In genomic region chr1:10474613-10475507, GRCh38 we compare ENCODE assay signal across 1 cellular context.
A peak's percentile ranks its signal among the peaks of the same experiment; 100 is the strongest.
TF ChIP-seq lines count a peak whose summit lies in the region.

Gene PEX14, plus strand, starts transcription at chr1:10474950. Its CDS starts 17 bp downstream, at chr1:10474967.

TF ChIP-seq in K562, 482 proteins besides CTCF, POLR2A, EP300 and RAD21 (continued from another document and continues in another):
- TF ChIP-seq ZNF592 (IDR thresholded peaks at IDR 0.05) (peak; percentile 67), NFYB (IDR thresholded peaks at IDR 0.05; ENCODE audit: extremely low read depth, insufficient read length) (no peak), HLTF (IDR thresholded peaks at IDR 0.05) (peak; percentile 44; the same call in 1 of the 2 replicates), GABPB2 (CRISPR knock-in tag; conservative IDR thresholded peaks at IDR 0.05) (no peak), HDAC6 (IDR thresholded peaks at IDR 0.05; ENCODE audit: low read depth, low read length) (no peak), DPF2 (IDR thresholded peaks at IDR 0.05) (peak; percentile 75), CHD1 (IDR thresholded peaks at IDR 0.05; ENCODE audit: low read length) (no peak), MAZ (CRISPR knock-in tag; conservative IDR thresholded peaks at IDR 0.05 in 1 of 2, IDR thresholded peaks at IDR 0.05 in 1 of 2) (peak; percentile 95), DMBX1 (CRISPR knock-in tag; IDR thresholded peaks at IDR 0.05; ENCODE audit: borderline replicate concordance) (peak; percentile 86; the same call in 1 of the 2 replicates), VEZF1 (CRISPR knock-in tag; IDR thresholded peaks at IDR 0.05) (peak; percentile 95), ZNF830 (CRISPR knock-in tag; IDR thresholded peaks at IDR 0.05) (no peak), HMG20B (CRISPR knock-in tag; IDR thresholded peaks at IDR 0.05) (no peak), MGA (IDR thresholded peaks at IDR 0.05) (no peak), FUS (optimal IDR thresholded peaks at IDR 0.05; ENCODE audit: low read depth, low read length) (no peak), CUX1 (CRISPR knock-in tag; IDR thresholded peaks at IDR 0.05) (peak; percentile 25; the same call in 1 of the 2 replicates), JUND (IDR thresholded peaks at IDR 0.05; ENCODE audit: borderline replicate concordance, low read depth, low read length) (peak; percentile 70), JUND (tag; IDR thresholded peaks at IDR 0.05; ENCODE audit: borderline replicate concordance, low read depth, low read length) (peak; percentile 35; the same call in 1 of the 3 replicates), ZNF395 (CRISPR knock-in tag; IDR thresholded peaks at IDR 0.05) (no peak), SAP30 (IDR thresholded peaks at IDR 0.05; ENCODE audit: borderline replicate concordance, insufficient read depth, low read depth, low read length, poor library complexity, severe bottlenecking) (peak; percentile 41), ZNF609 (CRISPR knock-in tag; IDR thresholded peaks at IDR 0.05; ENCODE audit: borderline replicate concordance) (no peak)
